Comparison of ENCODE assay signal across 26 cellular contexts in genomic region chr22:35198738-35199137, GRCh38.
"Had no signal": no experiment of that assay in that cellular context is flagged by ENCODE, and none has a peak within 500 bp of the region (broad histone marks: within the 10 kb centered on the region; RNA-seq: fewer than 3 reads in every experiment).

No MANE protein-coding gene starts in this region.

- DNase-seq: activated CD4-positive, alpha-beta memory T cell treated with anti-CD3 and anti-CD28 coated beads for 36 hours; activated CD4-positive, alpha-beta T cell treated with anti-CD3 and anti-CD28 coated beads for 36 hours; activated CD4-positive, alpha-beta T cell treated with anti-CD3 and anti-CD28 coated beads, Interleukin-2, amount 10 ng/mL, durations not matched to agents 24 days and 14 days; activated CD4-positive, CD25-positive, alpha-beta regulatory T cell; activated CD4-positive, CD25-positive, alpha-beta regulatory T cell treated with anti-CD3 and anti-CD28 coated beads, Interleukin-2, amount 50 U/mL, for 72 hours; activated CD8-positive, alpha-beta memory T cell treated with anti-CD3 and anti-CD28 coated beads, Interleukin-2, amount 10 ng/mL, durations not matched to agents 7 days and 5 days; activated CD8-positive, alpha-beta memory T cell treated with anti-CD3 and anti-CD28 coated beads, Interleukin-2, amount 50 U/mL, for 4 hours; activated CD8-positive, alpha-beta T cell treated with anti-CD3 and anti-CD28 coated beads, Interleukin-2, amount 10 ng/mL, durations not matched to agents 7 days and 5 days; activated effector memory CD4-positive, alpha-beta T cell treated with anti-CD3 and anti-CD28 coated beads, Interleukin-2, amount 50 U/mL, for 16 hours; activated naive CD4-positive, alpha-beta T cell treated with anti-CD3 and anti-CD28 coated beads for 36 hours; activated naive CD8-positive, alpha-beta T cell treated with anti-CD3 and anti-CD28 coated beads for 36 hours; activated naive CD8-positive, alpha-beta T cell treated with anti-CD3 and anti-CD28 coated beads, Interleukin-2, amount 50 U/mL, for 24 hours; activated T-cell treated with anti-CD3 and anti-CD28 coated beads, Interleukin-2, amount 50 U/mL, for 1 hour; activated T-cell treated with anti-CD3 and anti-CD28 coated beads, Interleukin-2, amount 50 U/mL, for 48 hours; adrenal gland; amygdala; aorta; body of pancreas; caudate nucleus; cortex of kidney; dermis blood vessel endothelial cell; effector CD8-positive, alpha-beta T cell; foreskin fibroblast; head of caudate nucleus; hippocampal formation had no signal

- H3K27ac ChIP-seq: adrenal gland, body of pancreas, epithelial cell of prostate had no signal

- H3K36me3 ChIP-seq: adrenal gland had no signal

- ATAC-seq: activated CD4-positive, alpha-beta T cell treated with anti-CD3 and anti-CD28 coated beads for 36 hours; activated CD8-positive, alpha-beta memory T cell treated with anti-CD3 and anti-CD28 coated beads, Interleukin-2, amount 10 ng/mL, durations not matched to agents 7 days and 5 days; activated CD8-positive, alpha-beta T cell treated with anti-CD3 and anti-CD28 coated beads, Interleukin-2, amount 10 ng/mL, durations not matched to agents 7 days and 5 days; activated naive CD8-positive, alpha-beta T cell treated with anti-CD3 and anti-CD28 coated beads, Interleukin-2, amount 50 U/mL, for 24 hours; body of pancreas had no signal

- H3K27me3 ChIP-seq: adrenal gland, body of pancreas had no signal

- H3K9me3 ChIP-seq: adrenal gland, body of pancreas had no signal

- H3K4me1 ChIP-seq: adrenal gland, body of pancreas had no signal

- H3K4me3 ChIP-seq: adrenal gland, body of pancreas had no signal
